1 cellular context compared by ENCODE assay signal in the genomic region with DNA sequence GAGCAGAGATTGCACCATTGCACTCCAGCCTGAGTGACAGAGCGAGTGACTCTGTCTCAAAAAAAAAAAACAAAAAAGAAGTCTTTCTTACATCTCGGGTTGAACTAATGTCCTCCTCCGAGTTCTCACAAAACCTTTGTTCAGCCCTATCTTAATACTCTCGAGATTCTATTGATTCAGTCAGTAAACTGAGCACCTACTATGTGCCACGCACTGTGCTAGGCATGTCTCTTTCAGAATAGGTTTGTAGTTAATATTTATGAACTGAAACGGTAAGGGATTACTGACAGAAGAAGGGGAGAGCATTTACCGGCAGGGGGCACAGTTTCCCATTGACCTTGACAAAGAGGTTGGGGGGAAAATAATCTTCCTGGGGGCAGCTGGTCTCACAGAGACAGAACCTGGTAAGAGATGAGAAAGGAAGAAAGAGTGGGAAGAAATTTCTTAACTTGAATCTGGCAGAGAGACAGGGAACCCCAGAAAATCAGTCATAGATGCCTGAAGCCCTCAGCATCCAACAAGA.
TF ChIP-seq lines count a peak whose summit lies in the region.

No MANE protein-coding gene starts in this region.

TF ChIP-seq in HCT116, 20 proteins besides CTCF, POLR2A, EP300 and RAD21:
- TF ChIP-seq SRF (IDR thresholded peaks at IDR 0.05; ENCODE audit: low read depth): no peak
- TF ChIP-seq ZNF274 (IDR thresholded peaks at IDR 0.05; ENCODE audit: low read depth, low read length): no peak
- no peak for TF ChIP-seq TCF7L2 (IDR thresholded peaks at IDR 0.05; ENCODE audit: borderline replicate concordance, extremely low read depth, insufficient read depth, insufficient read length)
- no peak for TF ChIP-seq EGR1 (IDR thresholded peaks at IDR 0.05; ENCODE audit: low read depth)
- TF ChIP-seq SP1 (IDR thresholded peaks at IDR 0.05; ENCODE audit: low read depth): no peak
